Comparison of ENCODE assay signal across 8 cellular contexts in the genomic region with DNA sequence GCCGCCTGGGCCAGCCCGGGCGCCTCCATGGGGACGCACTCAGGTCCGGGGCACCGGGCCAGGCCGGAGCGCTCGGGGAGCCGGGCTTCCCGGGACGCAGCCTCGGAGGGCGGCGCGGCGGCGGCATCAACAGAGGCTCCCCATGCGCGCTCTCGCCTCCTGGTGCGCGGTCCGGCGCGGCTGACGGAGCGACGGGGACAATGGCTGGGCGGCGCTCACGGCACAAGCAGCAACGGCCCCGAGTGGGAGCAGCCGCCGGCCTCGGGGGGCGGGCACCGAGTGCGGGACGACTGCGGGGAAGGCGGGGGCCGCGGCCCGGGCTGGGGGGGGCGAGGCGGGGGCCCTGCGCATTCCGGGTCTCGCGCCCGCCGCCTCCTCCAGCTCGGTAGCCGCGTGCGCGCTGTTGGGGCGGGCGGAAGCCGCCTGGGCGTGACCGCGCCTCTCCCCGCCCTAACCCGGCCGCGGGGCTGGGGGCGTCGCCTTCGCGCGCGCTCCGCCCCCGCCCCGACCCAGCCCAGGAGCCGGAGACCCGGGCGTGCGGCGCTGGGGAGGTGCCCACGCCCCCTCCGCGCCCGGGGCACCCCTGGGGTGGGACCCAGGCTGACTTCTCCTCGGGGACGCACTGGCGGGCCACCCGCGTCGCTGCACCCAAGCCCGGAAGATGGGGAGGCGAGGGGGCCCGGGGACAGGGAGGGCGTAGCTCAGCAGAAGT. TPM values are rescaled to one million over a fixed set of nuclear protein-coding genes. Genes with fewer than 3 reads are reported as not detected.
DNase-seq lines count a peak whose midpoint lies in the region; ATAC-seq and TF ChIP-seq lines count a peak whose summit lies in the region.

A gene (minus strand): TSS at position 425 of the 712 bp plus-strand sequence. CDS start 396 bp downstream, at position 29.

- DNase-seq in GM13976 (ENCODE audit: low spot score) (peak; percentile 88), HCT116 (ENCODE audit: low read depth, low spot score) (no peak), MV-4-11 (lab: John Stamatoyannopoulos, UW) (peak; percentile 35), lung microvascular endothelial cell (ENCODE audit: low read depth in 2 of 2) (peak; percentile 57 to 69), middle frontal gyrus (ENCODE audit: extremely low spot score, low spot score) (no peak)
- peak; percentile 69 to 79 for DNase-seq in activated CD4-positive, alpha-beta T cell treated with anti-CD3 and anti-CD28 coated beads for 4 hours
- DNase-seq in stimulated activated CD8-positive, alpha-beta memory T cell treated with anti-CD3 and anti-CD28 coated beads, Interleukin-12 subunit alpha, Interleukin-12 subunit beta, amount 100 ng/mL, for 1 hour (ENCODE audit: low read depth) = peak; percentile 44

- no peak for TF ChIP-seq RAD21 in HCT116 (IDR thresholded peaks at IDR 0.05; ENCODE audit: low read depth)

- POLR2A ChIA-PET in HCT116 (lab: Charles Lee) = no interaction called here

- no peaks in the 10 kb centered on the region for H3K27me3 Mint-ChIP-seq in dendritic cell treated with granulocyte-macrophage colony-stimulating factor and Interleukin-4, amounts not matched to agents 40 ng/mL and 50 ng/mL, for 4 days

- peak within 1 kb of the TSS; percentile 80 for H3K4me2 ChIP-seq in HCT116 (ENCODE audit: low read length)

- RAD21 ChIA-PET in HCT116 (lab: Charles Lee; ENCODE audit: low non-redundant PET in 1 of 2, low total read pairs in 2 of 2, uncharacterized antibody in 2 of 2, unreplicated experiment in 2 of 2) = no interaction called here

- H3K4me3 ChIP-seq in HCT116 (replicated peaks in 1 of 2; ENCODE audit: low read depth in 1 of 2, low read length in 2 of 2) = peak within 1 kb of the TSS; percentile 58 to 60

- intact Hi-C loops in HCT116 (cut with micrococcal nuclease) = no loop called here
- intact Hi-C loops in dendritic cell treated with granulocyte-macrophage colony-stimulating factor and Interleukin-4, amounts not matched to agents 40 ng/mL and 50 ng/mL, for 4 days (cut with micrococcal nuclease) = loop anchor here (5.0 kb wide), 1 partner anchor 61 kb away; no protein-coding TSS in a partner anchor

- in situ Hi-C loops in GM13976 (cut with MboI; ENCODE audit: low sequenced_read_pairs, unreplicated experiment) = no loop called here

- no peak within 1 kb of the TSS for H2AFZ ChIP-seq in HCT116 (ENCODE audit: low read depth, low read length, poor library complexity, severe bottlenecking)

- H3K9me2 ChIP-seq in HCT116 (ENCODE audit: insufficient read depth) = no peaks in the 10 kb centered on the region

- H3K36me3 ChIP-seq in HCT116 (ENCODE audit: control insufficient read depth in 1 of 2, insufficient read depth in 2 of 2, low read length in 2 of 2) = no peaks in the 10 kb centered on the region

- peak within 1 kb of the TSS; percentile 59; the same call in 1 of the 2 replicates for H3K27ac ChIP-seq in HCT116 (ENCODE audit: low read depth, low read length)

- H3K27me3 ChIP-seq in HCT116 (ENCODE audit: insufficient read depth, low read length) = no peaks in the 10 kb centered on the region

- peaks cover 6% of the 10 kb centered on the region for H3K4me1 Mint-ChIP-seq in dendritic cell treated with granulocyte-macrophage colony-stimulating factor and Interleukin-4, amounts not matched to agents 40 ng/mL and 50 ng/mL, for 4 days (ENCODE audit: low read depth)

- no peaks in the 10 kb centered on the region for H4K20me1 ChIP-seq in HCT116 (ENCODE audit: insufficient read depth)

- peak within 1 kb of the TSS; percentile 98 for H3K4me3 Mint-ChIP-seq in dendritic cell treated with granulocyte-macrophage colony-stimulating factor and Interleukin-4, amounts not matched to agents 40 ng/mL and 50 ng/mL, for 4 days

- peak; percentile 93 for ATAC-seq in HCT116

- peaks cover 30% of the 10 kb centered on the region for H3K79me2 ChIP-seq in HCT116 (ENCODE audit: insufficient read depth, low read length)

- no peaks in the 10 kb centered on the region for H3K9me3 ChIP-seq in HCT116 (ENCODE audit: control insufficient read depth in 1 of 2, insufficient read depth in 1 of 2, low read depth in 1 of 2, low read length in 2 of 2)

- H3K9ac ChIP-seq in HCT116 (ENCODE audit: low read length) = peak within 1 kb of the TSS; percentile 68

- CTCF ChIA-PET in HCT116 (lab: Charles Lee) = no interaction called here

- H3K9me3 Mint-ChIP-seq in dendritic cell treated with granulocyte-macrophage colony-stimulating factor and Interleukin-4, amounts not matched to agents 40 ng/mL and 50 ng/mL, for 4 days = no peaks in the 10 kb centered on the region

- no TSS peak for BruUV-seq in HCT116 (replicated peaks; lab: Mats Ljungman, UMichigan)

- H3K27ac Mint-ChIP-seq in dendritic cell treated with granulocyte-macrophage colony-stimulating factor and Interleukin-4, amounts not matched to agents 40 ng/mL and 50 ng/mL, for 4 days = peak within 1 kb of the TSS; percentile 86

- TF ChIP-seq CTCF in GM13976 (IDR thresholded peaks at IDR 0.05; ENCODE audit: borderline replicate concordance, control extremely low read depth, extremely low read depth, insufficient read depth, missing control alignments) (no peak), HCT116 (IDR thresholded peaks at IDR 0.05 in 2 of 3, conservative IDR thresholded peaks at IDR 0.05 in 1 of 3; ENCODE audit: borderline replicate concordance in 1 of 3, insufficient read depth in 1 of 3, low read depth in 2 of 3, low read length in 2 of 3) (no peak)

- peaks cover 13% of the 10 kb centered on the region for H3K36me3 Mint-ChIP-seq in dendritic cell treated with granulocyte-macrophage colony-stimulating factor and Interleukin-4, amounts not matched to agents 40 ng/mL and 50 ng/mL, for 4 days (ENCODE audit: low read depth)

- peaks cover 0 to 4% of the 10 kb centered on the region in 2 experiments; a peak in 2 of 4 replicates for H3K4me1 ChIP-seq in HCT116 (ENCODE audit: control insufficient read depth in 1 of 2, insufficient read depth in 2 of 2, low read length in 2 of 2)

- no peak for TF ChIP-seq POLR2A in HCT116 (IDR thresholded peaks at IDR 0.05; ENCODE audit: borderline replicate concordance, extremely low read depth, insufficient read depth, insufficient read length)

TF ChIP-seq in HCT116, 20 proteins besides CTCF, POLR2A, EP300 and RAD21:
- TF ChIP-seq POLR2AphosphoS5 (IDR thresholded peaks at IDR 0.05; ENCODE audit: low read depth, low read length) (peak; percentile 40; the same call in 1 of the 2 replicates), ELF1 (IDR thresholded peaks at IDR 0.05; ENCODE audit: borderline replicate concordance, low read depth) (no peak), SIN3A (IDR thresholded peaks at IDR 0.05; ENCODE audit: low read depth) (no peak), TCF7L2 (IDR thresholded peaks at IDR 0.05; ENCODE audit: borderline replicate concordance, extremely low read depth, insufficient read depth, insufficient read length) (peak; percentile 25), JUND (IDR thresholded peaks at IDR 0.05) (no peak), CEBPB (IDR thresholded peaks at IDR 0.05; ENCODE audit: low read depth) (no peak), YY1 (IDR thresholded peaks at IDR 0.05; ENCODE audit: extremely low read depth, insufficient replicate concordance, low read depth, low read length) (no peak), ZFX (IDR thresholded peaks at IDR 0.05) (no peak)
- TF ChIP-seq, protein P1, sequence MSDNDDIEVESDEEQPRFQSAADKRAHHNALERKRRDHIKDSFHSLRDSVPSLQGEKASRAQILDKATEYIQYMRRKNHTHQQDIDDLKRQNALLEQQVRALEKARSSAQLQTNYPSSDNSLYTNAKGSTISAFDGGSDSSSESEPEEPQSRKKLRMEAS (IDR thresholded peaks at IDR 0.05) = peak; percentile 53; the same call in 1 of the 2 replicates
TF ChIP-seq in HCT116: peak in this region for 3.

RNA-seq across cellular contexts. Expression of the gene that starts here (rescaled TPM):
- total RNA-seq in HCT116 (2021; ENCODE audit: unreplicated experiment) (26.7 TPM), lung microvascular endothelial cell (17.9 and 22.8 TPM in 2 replicates)
- polyA plus RNA-seq in HCT116 (2012) = 11.0 and 11.1 TPM in 2 replicates

Comparison
In these comparisons a context has a peak if more than half of its experiments do, and no peak if none do; other contexts are left out.
1. DNase-seq: peak in GM13976 (single experiment), MV-4-11 (single experiment), activated CD4-positive, alpha-beta T cell treated with anti-CD3 and anti-CD28 coated beads for 4 hours (2 of 2), lung microvascular endothelial cell (2 of 2) and stimulated activated CD8-positive, alpha-beta memory T cell treated with anti-CD3 and anti-CD28 coated beads, Interleukin-12 subunit alpha, Interleukin-12 subunit beta, amount 100 ng/mL, for 1 hour (single experiment); none in HCT116 (single experiment) and middle frontal gyrus (single experiment).